ENCODE assay signal across 20 cellular contexts in the genomic region with DNA sequence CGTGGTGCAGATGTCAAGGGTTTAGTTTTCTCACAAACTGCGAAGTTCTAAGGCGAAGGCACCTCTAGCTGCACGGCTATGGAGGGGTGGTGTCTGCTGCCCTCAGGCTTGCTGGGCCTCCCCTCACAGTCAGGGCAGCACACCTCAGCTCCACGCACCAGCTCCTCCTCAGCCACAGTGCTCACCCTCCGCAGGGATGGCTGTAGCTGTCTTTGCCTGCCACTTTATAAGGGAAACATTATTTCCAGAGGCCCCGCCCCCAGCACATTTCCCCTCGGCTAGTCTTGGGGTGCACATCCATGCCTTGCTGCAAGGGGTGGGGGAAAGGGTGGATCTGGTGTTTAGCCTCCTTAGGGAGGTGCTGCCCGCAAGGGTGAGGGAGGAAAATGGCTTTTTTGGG.
A peak's percentile ranks its signal among the peaks of the same experiment; 100 is the strongest.
DNase-seq lines count a peak whose midpoint lies in the region; ATAC-seq and TF ChIP-seq lines count a peak whose summit lies in the region.
"Had no signal": no experiment of that assay in that cellular context is flagged by ENCODE, and none has a peak within 500 bp of the region (broad histone marks: within the 10 kb centered on the region; RNA-seq: fewer than 3 reads in every experiment).

No MANE protein-coding gene starts in this region.

- H3K27me3 Mint-ChIP-seq in MCF 10A (ENCODE audit: insufficient read depth, unreplicated experiment): no peaks in the 10 kb centered on the region
- H3K27me3 Mint-ChIP-seq: CD4-positive, alpha-beta T cell had no signal

- H3K4me1 Mint-ChIP-seq in MCF 10A (ENCODE audit: insufficient read depth, unreplicated experiment): peaks cover 19% of the 10 kb centered on the region
- H3K4me1 Mint-ChIP-seq: H9 had no signal

- peak; percentile 28; the same call in 2 of the 3 replicates for ATAC-seq in RWPE2 (ENCODE audit: low read depth)
- peak; percentile 35 for ATAC-seq in esophagus mucosa
- ATAC-seq in psoas muscle: peak in 3 of 4 donors; percentile 7 to 17 (median 10)
- no peak for ATAC-seq in upper lobe of right lung

- peaks cover 39% of the 10 kb centered on the region for H3K36me3 Mint-ChIP-seq in MCF 10A (ENCODE audit: insufficient read depth, unreplicated experiment)

- no peak for TF ChIP-seq POLR2A in breast epithelium (IDR thresholded peaks at IDR 0.05)

- no peaks in the 10 kb centered on the region for H3K9me3 Mint-ChIP-seq in MCF 10A (ENCODE audit: unreplicated experiment)
- H3K9me3 Mint-ChIP-seq: CD4-positive, alpha-beta T cell; H9 had no signal

- peak overlapping the region; percentile 18 for H3K27ac Mint-ChIP-seq in MCF 10A (ENCODE audit: low read depth, unreplicated experiment)
- H3K27ac Mint-ChIP-seq: CD4-positive, alpha-beta T cell had no signal

- DNase-seq in MCF 10A (ENCODE audit: unreplicated experiment) (no peak), breast epithelium (ENCODE audit: low spot score in 2 of 2) (no peak), RWPE2 (ENCODE audit: low spot score) (no peak), psoas muscle (no peak), NCI-H2029 (lab: John Stamatoyannopoulos, UW) (no peak), NCI-H2227 treated with DMSO at 0.1 percent for 48 hours (lab: John Stamatoyannopoulos, UW) (no peak), upper lobe of right lung (no peak)
- DNase-seq: 8988T; BE2C; CD4-positive, alpha-beta T cell; DMS53; H9; NCI-H1417; NCI-H187 treated with DMSO at 0.1 percent for 48 hours; NCI-H2171; NCI-H446 treated with DMSO at 0.1 percent for 48 hours; NCI-H774; Peyer's patch; SHP77 treated with DMSO at 0.1 percent for 48 hours had no signal

- POLR2A ChIA-PET in MCF 10A (lab: Yijun Ruan, JAX): interaction anchor here (1.1 to 1.2 kb wide), 2 partner anchors 54 to 108 kb away, joined by 3 read pairs; no protein-coding TSS in a partner anchor

- TF ChIP-seq CTCF in MCF 10A (IDR thresholded peaks at IDR 0.05; ENCODE audit: unreplicated experiment) (no peak), breast epithelium (IDR thresholded peaks at IDR 0.05) (no peak), RWPE2 (IDR thresholded peaks at IDR 0.05; ENCODE audit: poor library complexity, severe bottlenecking) (no peak), psoas muscle (IDR thresholded peaks at IDR 0.05) (no peak), upper lobe of right lung (IDR thresholded peaks at IDR 0.05) (no peak)

- CTCF ChIA-PET in MCF 10A (lab: Yijun Ruan, JAX): interaction anchor here (1.7 to 2.1 kb wide), 2 partner anchors 27 to 56 kb away, joined by 4 to 5 read pairs; no protein-coding TSS in a partner anchor

- H3K27ac ChIP-seq in breast epithelium: no peak overlapping the region
- H3K27ac ChIP-seq in RWPE2 (ENCODE audit: poor library complexity, severe bottlenecking): peak overlapping the region; percentile 38
- H3K27ac ChIP-seq in psoas muscle: peak overlapping the region; percentile 72
- no peak overlapping the region for H3K27ac ChIP-seq in upper lobe of right lung
- H3K27ac ChIP-seq: Peyer's patch had no signal

- intact Hi-C loops in MCF 10A (cut with micrococcal nuclease) (no loop called here), breast epithelium (cut with DNase I; ENCODE audit: low total_unique reads) (no loop called here), psoas muscle (cut with DNase I) (loop anchor here in 1 of 2 donors (10.0 kb wide), 1 partner anchor 283 kb away; no protein-coding TSS in a partner anchor), upper lobe of right lung (cut with DNase I) (no loop called here)

- H3K4me3 ChIP-seq in breast epithelium (no peak overlapping the region), RWPE2 (ENCODE audit: severe bottlenecking) (no peak overlapping the region), psoas muscle (no peak overlapping the region), upper lobe of right lung (no peak overlapping the region)
- H3K4me3 ChIP-seq: Peyer's patch had no signal

- H3K9me3 ChIP-seq in breast epithelium (no peaks in the 10 kb centered on the region), RWPE2 (ENCODE audit: severe bottlenecking) (no peaks in the 10 kb centered on the region), psoas muscle (no peaks in the 10 kb centered on the region), upper lobe of right lung (no peaks in the 10 kb centered on the region)
- H3K9me3 ChIP-seq: BE2C, Peyer's patch had no signal

- BruUV-seq in MCF 10A (replicated peaks; lab: Mats Ljungman, UMichigan): no TSS peak

- WGBS in psoas muscle, 3 donors: 89 to 95% (median 91%) methylated on average over 9 of the region's 9 CpGs

- no peak overlapping the region for H3K4me3 Mint-ChIP-seq in MCF 10A (ENCODE audit: unreplicated experiment)
- H3K4me3 Mint-ChIP-seq: CD4-positive, alpha-beta T cell; H9 had no signal

- no peaks in the 10 kb centered on the region for H3K36me3 ChIP-seq in breast epithelium
- H3K36me3 ChIP-seq in RWPE2 (ENCODE audit: low read depth): peaks cover 94% of the 10 kb centered on the region
- peaks cover 5 to 42% of the 10 kb centered on the region in 2 donors for H3K36me3 ChIP-seq in psoas muscle (ENCODE audit: insufficient read depth in 1 of 2, low read depth in 1 of 2)
- peaks cover 64% of the 10 kb centered on the region for H3K36me3 ChIP-seq in upper lobe of right lung

- H3K4me1 ChIP-seq in breast epithelium (no peaks in the 10 kb centered on the region), RWPE2 (ENCODE audit: insufficient read depth, poor library complexity, severe bottlenecking) (peaks cover 6% of the 10 kb centered on the region), psoas muscle (peaks cover 71% of the 10 kb centered on the region), upper lobe of right lung (no peaks in the 10 kb centered on the region)
- H3K4me1 ChIP-seq: Peyer's patch had no signal

- H3K27me3 ChIP-seq in breast epithelium (no peaks in the 10 kb centered on the region), RWPE2 (ENCODE audit: insufficient read depth, poor library complexity, severe bottlenecking) (no peaks in the 10 kb centered on the region), psoas muscle (ENCODE audit: insufficient read depth in 3 of 3, low read length in 2 of 3) (no peaks in the 10 kb centered on the region), upper lobe of right lung (no peaks in the 10 kb centered on the region)
- H3K27me3 ChIP-seq: BE2C, Peyer's patch had no signal

Comparison
In these comparisons a context has a peak if more than half of its experiments do, and no peak if none do; other contexts are left out.
1. H3K27ac ChIP-seq: peak in RWPE2 (single experiment) and psoas muscle (single experiment); none in breast epithelium (0 of 2) and upper lobe of right lung (single experiment).